Comparison of ENCODE assay signal across 8 cellular contexts in genomic region chr1:115977481-115978258, GRCh38. TPM values are rescaled to one million over a fixed set of nuclear protein-coding genes. Genes with fewer than 3 reads are reported as not detected.
A peak's percentile ranks its signal among the peaks of the same experiment; 100 is the strongest.
DNase-seq lines count a peak whose midpoint lies in the region; ATAC-seq and TF ChIP-seq lines count a peak whose summit lies in the region.

No MANE protein-coding gene starts in this region.

- ATAC-seq in HG02885 (IDR thresholded peaks at IDR 0.05; ENCODE audit: poor library complexity, unreplicated experiment): no peak
- no peak for ATAC-seq in HG03280 (IDR thresholded peaks at IDR 0.05; ENCODE audit: unreplicated experiment)

- H3K4me3 ChIP-seq in fibroblast of villous mesenchyme (ENCODE audit: low read depth, low read length): peak overlapping the region; percentile 61

- DNase-seq in DMS53 (lab: John Stamatoyannopoulos, UW) (peak; percentile 7), DMS53 treated with DMSO at 0.1 percent for 48 hours (lab: John Stamatoyannopoulos, UW; ENCODE audit: unreplicated experiment) (no peak), SKM-1 (lab: John Stamatoyannopoulos, UW; ENCODE audit: unreplicated experiment) (peak; percentile 98), fibroblast of villous mesenchyme (ENCODE audit: low read depth) (peak; percentile 76), progenitor cell of endocrine pancreas (ENCODE audit: low spot score, unreplicated experiment) (no peak)
- DNase-seq in activated CD8-positive, alpha-beta memory T cell treated with anti-CD3 and anti-CD28 coated beads, Interleukin-2, amount 50 U/mL, for 4 hours: no peak

- no peak for TF ChIP-seq CTCF in fibroblast of villous mesenchyme (IDR thresholded peaks at IDR 0.05; ENCODE audit: insufficient read depth, low read depth, low read length)
- TF ChIP-seq CTCF in progenitor cell of endocrine pancreas (IDR thresholded peaks at IDR 0.05; ENCODE audit: unreplicated experiment): no peak

- no peaks in the 10 kb centered on the region for H3K36me3 Mint-ChIP-seq in progenitor cell of endocrine pancreas (ENCODE audit: insufficient read depth)

- H3K27ac Mint-ChIP-seq in progenitor cell of endocrine pancreas: no peak overlapping the region

- H3K9me3 Mint-ChIP-seq in progenitor cell of endocrine pancreas (ENCODE audit: low read depth): no peaks in the 10 kb centered on the region

- peaks cover 3% of the 10 kb centered on the region for H3K27me3 Mint-ChIP-seq in progenitor cell of endocrine pancreas

- H3K4me3 Mint-ChIP-seq in progenitor cell of endocrine pancreas (ENCODE audit: low read depth): peak overlapping the region; percentile 69

- peaks cover 10% of the 10 kb centered on the region for H3K4me1 Mint-ChIP-seq in progenitor cell of endocrine pancreas (ENCODE audit: low read depth)

RNA-seq across cellular contexts. Expression of gene SLC22A15, which starts 1.4 kb away (rescaled TPM):
- total RNA-seq in fibroblast of villous mesenchyme (7.8 and 9.3 TPM in 2 replicates), progenitor cell of endocrine pancreas (4.6 and 5.3 TPM in 2 replicates)

Comparison
In these comparisons a context has a peak if more than half of its experiments do, and no peak if none do; other contexts are left out.
1. DNase-seq: peak in DMS53 (single experiment), SKM-1 (single experiment) and fibroblast of villous mesenchyme (single experiment); none in DMS53 treated with DMSO at 0.1 percent for 48 hours (single experiment), progenitor cell of endocrine pancreas (single experiment) and activated CD8-positive, alpha-beta memory T cell treated with anti-CD3 and anti-CD28 coated beads, Interleukin-2, amount 50 U/mL, for 4 hours (single experiment).